ENCODE assay signal across 17 cellular contexts in genomic region chr1:245715970-245716369, GRCh38.
DNase-seq lines count a peak whose midpoint lies in the region; ATAC-seq and TF ChIP-seq lines count a peak whose summit lies in the region.
"Had no signal": no experiment of that assay in that cellular context is flagged by ENCODE, and none has a peak within 500 bp of the region (broad histone marks: within the 10 kb centered on the region; RNA-seq: fewer than 3 reads in every experiment).

No MANE protein-coding gene starts in this region.

- no peak overlapping the region for H2AFZ ChIP-seq in GM23338

- H3K4me1 Mint-ChIP-seq in GM23338, result peaks cover 15% of the 10 kb centered on the region; the same call in 2 of the 3 replicates
- H3K4me1 Mint-ChIP-seq: activated CD4-positive, alpha-beta T cell treated with anti-CD3 and anti-CD28 coated beads, Interleukin-2, amount 10 ng/mL, durations not matched to agents 24 days and 14 days had no signal

- peaks cover 13% of the 10 kb centered on the region; the same call in 1 of the 2 replicates for H3K9me2 ChIP-seq in GM23338 (ENCODE audit: insufficient read depth)

- no peaks in the 10 kb centered on the region for H4K20me1 ChIP-seq in GM23338 (replicated peaks; ENCODE audit: insufficient read depth)

- H3K4me3 ChIP-seq in skeletal muscle cell (ENCODE audit: low read depth, low read length) (no peak overlapping the region), esophagus muscularis mucosa (no peak overlapping the region), GM23338 (no peak overlapping the region)
- H3K4me3 ChIP-seq: psoas muscle, stomach had no signal

- intact Hi-C loops in esophagus muscularis mucosa (cut with DNase I), result no loop called here

- WGBS in esophagus muscularis mucosa, result 80% methylated on average over 1 of the region's 1 CpG

- CTCF ChIA-PET in GM10248 (lab: Yijun Ruan, JAX), result no interaction called here

- H3K36me3 Mint-ChIP-seq in GM23338 (ENCODE audit: low read depth), result no peaks in the 10 kb centered on the region

- no peaks in the 10 kb centered on the region for H3K9me3 ChIP-seq in esophagus muscularis mucosa
- H3K9me3 ChIP-seq: psoas muscle, stomach had no signal

- H3K27me3 ChIP-seq in esophagus muscularis mucosa, result no peaks in the 10 kb centered on the region
- no peaks in the 10 kb centered on the region for H3K27me3 ChIP-seq in GM23338 (ENCODE audit: insufficient read depth)
- H3K27me3 ChIP-seq: stomach had no signal

- no peak for TF ChIP-seq POLR2A in esophagus muscularis mucosa (IDR thresholded peaks at IDR 0.05; ENCODE audit: low read depth)

- no peak overlapping the region for H3K27ac Mint-ChIP-seq in GM23338
- H3K27ac Mint-ChIP-seq: activated CD4-positive, alpha-beta T cell treated with anti-CD3 and anti-CD28 coated beads, Interleukin-2, amount 10 ng/mL, durations not matched to agents 24 days and 14 days; dendritic cell treated with granulocyte-macrophage colony-stimulating factor and Interleukin-4, amounts not matched to agents 40 ng/mL and 50 ng/mL, for 4 days had no signal

- H3K4me2 ChIP-seq in GM23338, result no peak overlapping the region

- H3K9me3 Mint-ChIP-seq in GM23338, result no peaks in the 10 kb centered on the region
- H3K9me3 Mint-ChIP-seq: activated CD4-positive, alpha-beta T cell treated with anti-CD3 and anti-CD28 coated beads, Interleukin-2, amount 10 ng/mL, durations not matched to agents 24 days and 14 days; dendritic cell treated with granulocyte-macrophage colony-stimulating factor and Interleukin-4, amounts not matched to agents 40 ng/mL and 50 ng/mL, for 4 days had no signal

- H3K27ac ChIP-seq in esophagus muscularis mucosa (replicated peaks in 1 of 4) (no peak overlapping the region), GM23338 (ENCODE audit: low read depth) (no peak overlapping the region)
- H3K27ac ChIP-seq: psoas muscle, stomach had no signal

- H3K27me3 Mint-ChIP-seq in GM23338 (ENCODE audit: insufficient read depth, low read depth, poor library complexity), result peaks cover 8% of the 10 kb centered on the region
- H3K27me3 Mint-ChIP-seq: activated CD4-positive, alpha-beta T cell treated with anti-CD3 and anti-CD28 coated beads, Interleukin-2, amount 10 ng/mL, durations not matched to agents 24 days and 14 days had no signal

- no peak for TF ChIP-seq EP300 in esophagus muscularis mucosa (IDR thresholded peaks at IDR 0.05)

- H3K79me2 ChIP-seq in GM23338 (replicated peaks; ENCODE audit: insufficient read depth), result no peaks in the 10 kb centered on the region

- ATAC-seq in GM23338, result no peak
- no peak for ATAC-seq in GM21576 (IDR thresholded peaks at IDR 0.05; ENCODE audit: unreplicated experiment)

- POLR2A ChIA-PET in GM10248 (lab: Yijun Ruan, JAX), result no interaction called here

- H3K4me1 ChIP-seq in esophagus muscularis mucosa (no peaks in the 10 kb centered on the region), GM23338 (ENCODE audit: insufficient read depth) (no peaks in the 10 kb centered on the region)
- H3K4me1 ChIP-seq: psoas muscle, stomach had no signal

- no peak for TF ChIP-seq CTCF in GM10248 (IDR thresholded peaks at IDR 0.05; ENCODE audit: control extremely low read depth, extremely low read depth, low read depth, missing control alignments)
- TF ChIP-seq CTCF in esophagus muscularis mucosa (IDR thresholded peaks at IDR 0.05), result no peak
- TF ChIP-seq CTCF in GM23338 (conservative IDR thresholded peaks at IDR 0.05; ENCODE audit: low read depth in 2 of 2), result no peak

- no peak overlapping the region for H3K4me3 Mint-ChIP-seq in GM23338
- H3K4me3 Mint-ChIP-seq: activated CD4-positive, alpha-beta T cell treated with anti-CD3 and anti-CD28 coated beads, Interleukin-2, amount 10 ng/mL, durations not matched to agents 24 days and 14 days; dendritic cell treated with granulocyte-macrophage colony-stimulating factor and Interleukin-4, amounts not matched to agents 40 ng/mL and 50 ng/mL, for 4 days had no signal

- DNase-seq in GM10248 (ENCODE audit: extremely low spot score), result peak; percentile 7
- peak; percentile 90 for DNase-seq in RPMI7951 (ENCODE audit: low read depth)
- DNase-seq in fibroblast of gingiva (ENCODE audit: low read depth), result peak; percentile 52
- DNase-seq in skeletal muscle cell (ENCODE audit: low read depth), result peak; percentile 73
- no peak for DNase-seq in esophagus muscularis mucosa (ENCODE audit: extremely low spot score)
- no peak for DNase-seq in GM23338 (ENCODE audit: low spot score)
- no peak for DNase-seq in NCI-H2107 (lab: John Stamatoyannopoulos, UW)
- DNase-seq: activated CD4-positive, alpha-beta T cell treated with anti-CD3 and anti-CD28 coated beads, Interleukin-2, amount 10 ng/mL, durations not matched to agents 24 days and 14 days; activated gamma-delta T cell treated with Interleukin-2 at 50 U/mL for 16 hours; DND-41; NCI-H1417 treated with DMSO at 0.1 percent for 48 hours; NCI-H82; psoas muscle; stimulated activated CD4-positive, alpha-beta T cell treated with anti-CD3 and anti-CD28 coated beads, Interleukin-4, amount 100 ng/mL, for 4 hours; stomach had no signal

- H3F3A ChIP-seq in GM23338 (replicated peaks; ENCODE audit: low read depth), result no peaks in the 10 kb centered on the region

- no peaks in the 10 kb centered on the region for H3K36me3 ChIP-seq in esophagus muscularis mucosa
- H3K36me3 ChIP-seq in GM23338 (ENCODE audit: insufficient read depth), result no peaks in the 10 kb centered on the region
- H3K36me3 ChIP-seq: stomach had no signal

TF ChIP-seq in GM23338, 12 proteins besides CTCF, POLR2A, EP300 and RAD21 (continues in another document):
- TF ChIP-seq CREB1 (CRISPR knock-in tag; IDR thresholded peaks at IDR 0.05; ENCODE audit: low read depth), result no peak
- TF ChIP-seq ZNF462 (CRISPR knock-in tag; IDR thresholded peaks at IDR 0.05), result no peak
- TF ChIP-seq ZNF114 (CRISPR knock-in tag; IDR thresholded peaks at IDR 0.05), result no peak
- TF ChIP-seq ZNF331 (CRISPR knock-in tag; IDR thresholded peaks at IDR 0.05; ENCODE audit: low read depth), result no peak
- TF ChIP-seq JUNB (IDR thresholded peaks at IDR 0.05; ENCODE audit: unreplicated experiment), result no peak
- TF ChIP-seq EZH2 (IDR thresholded peaks at IDR 0.05; ENCODE audit: low read depth, unreplicated experiment), result no peak

Comparison
In these comparisons a context has a peak if more than half of its experiments do, and no peak if none do; other contexts are left out.
1. DNase-seq: peak in GM10248 (single experiment), RPMI7951 (single experiment), fibroblast of gingiva (single experiment) and skeletal muscle cell (single experiment); none in esophagus muscularis mucosa (single experiment), GM23338 (single experiment) and NCI-H2107 (single experiment).